Comparison of ENCODE assay signal across 1 cellular context in the genomic region with DNA sequence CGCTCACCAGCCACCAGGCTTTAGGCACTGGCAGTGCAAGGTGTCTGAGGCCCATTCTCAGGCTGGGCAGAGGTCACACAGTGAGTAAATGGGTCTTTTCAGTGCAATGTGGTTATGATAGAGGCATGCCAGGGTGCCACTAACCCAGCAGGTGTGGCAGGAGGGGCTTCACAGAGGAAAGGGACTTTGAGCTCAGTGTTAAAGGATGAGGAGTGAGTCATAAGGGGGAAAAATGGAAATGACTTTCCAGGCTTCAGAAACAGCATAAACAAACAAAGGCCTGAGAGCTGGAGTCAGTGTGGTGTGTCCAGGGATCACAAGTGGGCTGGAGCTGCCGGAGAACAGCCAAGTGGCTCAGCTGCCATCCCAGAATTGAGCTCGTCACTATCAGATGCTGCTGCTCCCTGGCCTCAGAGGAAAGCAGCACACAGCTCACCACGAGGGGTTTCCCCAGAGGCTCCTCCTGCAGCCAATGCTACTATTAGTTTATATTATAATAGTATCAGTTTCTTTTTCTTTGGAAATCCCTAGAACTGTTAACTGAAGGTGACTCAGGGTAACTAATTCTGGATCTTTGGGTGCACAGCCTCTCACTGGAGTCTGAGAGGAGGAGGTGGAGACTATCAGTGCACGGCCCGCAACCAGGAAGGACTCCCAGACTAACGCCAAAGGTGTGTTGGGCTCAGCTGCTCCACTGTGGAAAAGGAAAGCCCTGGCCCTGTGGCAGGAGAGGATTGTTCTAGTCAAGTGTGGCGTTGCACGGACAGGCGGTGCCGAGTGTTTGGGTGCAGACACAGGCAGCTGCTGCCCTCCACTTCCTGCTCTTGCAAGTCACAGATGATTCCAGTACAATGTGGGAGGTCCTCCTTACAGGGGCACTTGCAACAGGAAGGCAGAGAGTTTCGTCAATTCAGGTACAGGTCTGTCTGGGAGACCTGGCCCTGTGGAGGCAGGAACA.
TF ChIP-seq lines count a peak whose summit lies in the region.

No MANE protein-coding gene starts in this region.

TF ChIP-seq in HepG2, 621 proteins besides CTCF, POLR2A, EP300 and RAD21 (continued from another document and continues in another):
- TF ChIP-seq, protein P1, sequence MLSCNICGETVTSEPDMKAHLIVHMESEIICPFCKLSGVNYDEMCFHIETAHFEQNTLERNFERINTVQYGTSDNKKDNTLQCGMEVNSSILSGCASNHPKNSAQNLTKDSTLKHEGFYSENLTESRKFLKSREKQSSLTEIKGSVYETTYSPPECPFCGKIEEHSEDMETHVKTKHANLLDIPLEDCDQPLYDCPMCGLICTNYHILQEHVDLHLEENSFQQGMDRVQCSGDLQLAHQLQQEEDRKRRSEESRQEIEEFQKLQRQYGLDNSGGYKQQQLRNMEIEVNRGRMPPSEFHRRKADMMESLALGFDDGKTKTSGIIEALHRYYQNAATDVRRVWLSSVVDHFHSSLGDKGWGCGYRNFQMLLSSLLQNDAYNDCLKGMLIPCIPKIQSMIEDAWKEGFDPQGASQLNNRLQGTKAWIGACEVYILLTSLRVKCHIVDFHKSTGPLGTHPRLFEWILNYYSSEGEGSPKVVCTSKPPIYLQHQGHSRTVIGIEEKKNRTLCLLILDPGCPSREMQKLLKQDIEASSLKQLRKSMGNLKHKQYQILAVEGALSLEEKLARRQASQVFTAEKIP (CRISPR knock-in tag; IDR thresholded peaks at IDR 0.05; ENCODE audit: borderline replicate concordance) = no peak
- TF ChIP-seq MEF2D (CRISPR knock-in tag; IDR thresholded peaks at IDR 0.05) = no peak
- TF ChIP-seq CBFB (CRISPR knock-in tag; IDR thresholded peaks at IDR 0.05) = no peak
- TF ChIP-seq SAFB2 (CRISPR knock-in tag; IDR thresholded peaks at IDR 0.05; ENCODE audit: borderline replicate concordance, low read depth) = no peak
- TF ChIP-seq ZNF431 (CRISPR knock-in tag; IDR thresholded peaks at IDR 0.05; ENCODE audit: borderline replicate concordance, low read depth) = no peak
- TF ChIP-seq HDAC6 (IDR thresholded peaks at IDR 0.05; ENCODE audit: low read depth, low read length) = no peak
- no peak for TF ChIP-seq HOXD1 (CRISPR knock-in tag; IDR thresholded peaks at IDR 0.05)
- TF ChIP-seq ZSCAN30 (CRISPR knock-in tag; IDR thresholded peaks at IDR 0.05) = no peak
- TF ChIP-seq, protein P2, sequence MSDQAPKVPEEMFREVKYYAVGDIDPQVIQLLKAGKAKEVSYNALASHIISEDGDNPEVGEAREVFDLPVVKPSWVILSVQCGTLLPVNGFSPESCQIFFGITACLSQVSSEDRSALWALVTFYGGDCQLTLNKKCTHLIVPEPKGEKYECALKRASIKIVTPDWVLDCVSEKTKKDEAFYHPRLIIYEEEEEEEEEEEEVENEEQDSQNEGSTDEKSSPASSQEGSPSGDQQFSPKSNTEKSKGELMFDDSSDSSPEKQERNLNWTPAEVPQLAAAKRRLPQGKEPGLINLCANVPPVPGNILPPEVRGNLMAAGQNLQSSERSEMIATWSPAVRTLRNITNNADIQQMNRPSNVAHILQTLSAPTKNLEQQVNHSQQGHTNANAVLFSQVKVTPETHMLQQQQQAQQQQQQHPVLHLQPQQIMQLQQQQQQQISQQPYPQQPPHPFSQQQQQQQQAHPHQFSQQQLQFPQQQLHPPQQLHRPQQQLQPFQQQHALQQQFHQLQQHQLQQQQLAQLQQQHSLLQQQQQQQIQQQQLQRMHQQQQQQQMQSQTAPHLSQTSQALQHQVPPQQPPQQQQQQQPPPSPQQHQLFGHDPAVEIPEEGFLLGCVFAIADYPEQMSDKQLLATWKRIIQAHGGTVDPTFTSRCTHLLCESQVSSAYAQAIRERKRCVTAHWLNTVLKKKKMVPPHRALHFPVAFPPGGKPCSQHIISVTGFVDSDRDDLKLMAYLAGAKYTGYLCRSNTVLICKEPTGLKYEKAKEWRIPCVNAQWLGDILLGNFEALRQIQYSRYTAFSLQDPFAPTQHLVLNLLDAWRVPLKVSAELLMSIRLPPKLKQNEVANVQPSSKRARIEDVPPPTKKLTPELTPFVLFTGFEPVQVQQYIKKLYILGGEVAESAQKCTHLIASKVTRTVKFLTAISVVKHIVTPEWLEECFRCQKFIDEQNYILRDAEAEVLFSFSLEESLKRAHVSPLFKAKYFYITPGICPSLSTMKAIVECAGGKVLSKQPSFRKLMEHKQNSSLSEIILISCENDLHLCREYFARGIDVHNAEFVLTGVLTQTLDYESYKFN (CRISPR knock-in tag; conservative IDR thresholded peaks at IDR 0.05) = peak; percentile 80
- no peak for TF ChIP-seq ARNT2 (CRISPR knock-in tag; IDR thresholded peaks at IDR 0.05; ENCODE audit: low read depth)
- TF ChIP-seq MED13 (CRISPR knock-in tag; IDR thresholded peaks at IDR 0.05) = no peak
- TF ChIP-seq, protein P3, sequence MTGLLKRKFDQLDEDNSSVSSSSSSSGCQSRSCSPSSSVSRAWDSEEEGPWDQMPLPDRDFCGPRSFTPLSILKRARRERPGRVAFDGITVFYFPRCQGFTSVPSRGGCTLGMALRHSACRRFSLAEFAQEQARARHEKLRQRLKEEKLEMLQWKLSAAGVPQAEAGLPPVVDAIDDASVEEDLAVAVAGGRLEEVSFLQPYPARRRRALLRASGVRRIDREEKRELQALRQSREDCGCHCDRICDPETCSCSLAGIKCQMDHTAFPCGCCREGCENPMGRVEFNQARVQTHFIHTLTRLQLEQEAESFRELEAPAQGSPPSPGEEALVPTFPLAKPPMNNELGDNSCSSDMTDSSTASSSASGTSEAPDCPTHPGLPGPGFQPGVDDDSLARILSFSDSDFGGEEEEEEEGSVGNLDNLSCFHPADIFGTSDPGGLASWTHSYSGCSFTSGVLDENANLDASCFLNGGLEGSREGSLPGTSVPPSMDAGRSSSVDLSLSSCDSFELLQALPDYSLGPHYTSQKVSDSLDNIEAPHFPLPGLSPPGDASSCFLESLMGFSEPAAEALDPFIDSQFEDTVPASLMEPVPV (CRISPR knock-in tag; IDR thresholded peaks at IDR 0.05) = no peak
- TF ChIP-seq SAP130 (CRISPR knock-in tag; IDR thresholded peaks at IDR 0.05; ENCODE audit: low read depth) = peak; percentile 71
- no peak for TF ChIP-seq ZFP90 (CRISPR knock-in tag; IDR thresholded peaks at IDR 0.05; ENCODE audit: borderline replicate concordance)
- TF ChIP-seq, protein P4, sequence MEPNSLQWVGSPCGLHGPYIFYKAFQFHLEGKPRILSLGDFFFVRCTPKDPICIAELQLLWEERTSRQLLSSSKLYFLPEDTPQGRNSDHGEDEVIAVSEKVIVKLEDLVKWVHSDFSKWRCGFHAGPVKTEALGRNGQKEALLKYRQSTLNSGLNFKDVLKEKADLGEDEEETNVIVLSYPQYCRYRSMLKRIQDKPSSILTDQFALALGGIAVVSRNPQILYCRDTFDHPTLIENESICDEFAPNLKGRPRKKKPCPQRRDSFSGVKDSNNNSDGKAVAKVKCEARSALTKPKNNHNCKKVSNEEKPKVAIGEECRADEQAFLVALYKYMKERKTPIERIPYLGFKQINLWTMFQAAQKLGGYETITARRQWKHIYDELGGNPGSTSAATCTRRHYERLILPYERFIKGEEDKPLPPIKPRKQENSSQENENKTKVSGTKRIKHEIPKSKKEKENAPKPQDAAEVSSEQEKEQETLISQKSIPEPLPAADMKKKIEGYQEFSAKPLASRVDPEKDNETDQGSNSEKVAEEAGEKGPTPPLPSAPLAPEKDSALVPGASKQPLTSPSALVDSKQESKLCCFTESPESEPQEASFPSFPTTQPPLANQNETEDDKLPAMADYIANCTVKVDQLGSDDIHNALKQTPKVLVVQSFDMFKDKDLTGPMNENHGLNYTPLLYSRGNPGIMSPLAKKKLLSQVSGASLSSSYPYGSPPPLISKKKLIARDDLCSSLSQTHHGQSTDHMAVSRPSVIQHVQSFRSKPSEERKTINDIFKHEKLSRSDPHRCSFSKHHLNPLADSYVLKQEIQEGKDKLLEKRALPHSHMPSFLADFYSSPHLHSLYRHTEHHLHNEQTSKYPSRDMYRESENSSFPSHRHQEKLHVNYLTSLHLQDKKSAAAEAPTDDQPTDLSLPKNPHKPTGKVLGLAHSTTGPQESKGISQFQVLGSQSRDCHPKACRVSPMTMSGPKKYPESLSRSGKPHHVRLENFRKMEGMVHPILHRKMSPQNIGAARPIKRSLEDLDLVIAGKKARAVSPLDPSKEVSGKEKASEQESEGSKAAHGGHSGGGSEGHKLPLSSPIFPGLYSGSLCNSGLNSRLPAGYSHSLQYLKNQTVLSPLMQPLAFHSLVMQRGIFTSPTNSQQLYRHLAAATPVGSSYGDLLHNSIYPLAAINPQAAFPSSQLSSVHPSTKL (CRISPR knock-in tag; IDR thresholded peaks at IDR 0.05) = peak; percentile 90
- TF ChIP-seq ZNF484 (CRISPR knock-in tag; IDR thresholded peaks at IDR 0.05; ENCODE audit: borderline replicate concordance, low read depth) = no peak
- TF ChIP-seq ZNF3 (CRISPR knock-in tag; IDR thresholded peaks at IDR 0.05) = no peak
- no peak for TF ChIP-seq BORCS8-MEF2B (CRISPR knock-in tag; IDR thresholded peaks at IDR 0.05)
- TF ChIP-seq, protein P5, sequence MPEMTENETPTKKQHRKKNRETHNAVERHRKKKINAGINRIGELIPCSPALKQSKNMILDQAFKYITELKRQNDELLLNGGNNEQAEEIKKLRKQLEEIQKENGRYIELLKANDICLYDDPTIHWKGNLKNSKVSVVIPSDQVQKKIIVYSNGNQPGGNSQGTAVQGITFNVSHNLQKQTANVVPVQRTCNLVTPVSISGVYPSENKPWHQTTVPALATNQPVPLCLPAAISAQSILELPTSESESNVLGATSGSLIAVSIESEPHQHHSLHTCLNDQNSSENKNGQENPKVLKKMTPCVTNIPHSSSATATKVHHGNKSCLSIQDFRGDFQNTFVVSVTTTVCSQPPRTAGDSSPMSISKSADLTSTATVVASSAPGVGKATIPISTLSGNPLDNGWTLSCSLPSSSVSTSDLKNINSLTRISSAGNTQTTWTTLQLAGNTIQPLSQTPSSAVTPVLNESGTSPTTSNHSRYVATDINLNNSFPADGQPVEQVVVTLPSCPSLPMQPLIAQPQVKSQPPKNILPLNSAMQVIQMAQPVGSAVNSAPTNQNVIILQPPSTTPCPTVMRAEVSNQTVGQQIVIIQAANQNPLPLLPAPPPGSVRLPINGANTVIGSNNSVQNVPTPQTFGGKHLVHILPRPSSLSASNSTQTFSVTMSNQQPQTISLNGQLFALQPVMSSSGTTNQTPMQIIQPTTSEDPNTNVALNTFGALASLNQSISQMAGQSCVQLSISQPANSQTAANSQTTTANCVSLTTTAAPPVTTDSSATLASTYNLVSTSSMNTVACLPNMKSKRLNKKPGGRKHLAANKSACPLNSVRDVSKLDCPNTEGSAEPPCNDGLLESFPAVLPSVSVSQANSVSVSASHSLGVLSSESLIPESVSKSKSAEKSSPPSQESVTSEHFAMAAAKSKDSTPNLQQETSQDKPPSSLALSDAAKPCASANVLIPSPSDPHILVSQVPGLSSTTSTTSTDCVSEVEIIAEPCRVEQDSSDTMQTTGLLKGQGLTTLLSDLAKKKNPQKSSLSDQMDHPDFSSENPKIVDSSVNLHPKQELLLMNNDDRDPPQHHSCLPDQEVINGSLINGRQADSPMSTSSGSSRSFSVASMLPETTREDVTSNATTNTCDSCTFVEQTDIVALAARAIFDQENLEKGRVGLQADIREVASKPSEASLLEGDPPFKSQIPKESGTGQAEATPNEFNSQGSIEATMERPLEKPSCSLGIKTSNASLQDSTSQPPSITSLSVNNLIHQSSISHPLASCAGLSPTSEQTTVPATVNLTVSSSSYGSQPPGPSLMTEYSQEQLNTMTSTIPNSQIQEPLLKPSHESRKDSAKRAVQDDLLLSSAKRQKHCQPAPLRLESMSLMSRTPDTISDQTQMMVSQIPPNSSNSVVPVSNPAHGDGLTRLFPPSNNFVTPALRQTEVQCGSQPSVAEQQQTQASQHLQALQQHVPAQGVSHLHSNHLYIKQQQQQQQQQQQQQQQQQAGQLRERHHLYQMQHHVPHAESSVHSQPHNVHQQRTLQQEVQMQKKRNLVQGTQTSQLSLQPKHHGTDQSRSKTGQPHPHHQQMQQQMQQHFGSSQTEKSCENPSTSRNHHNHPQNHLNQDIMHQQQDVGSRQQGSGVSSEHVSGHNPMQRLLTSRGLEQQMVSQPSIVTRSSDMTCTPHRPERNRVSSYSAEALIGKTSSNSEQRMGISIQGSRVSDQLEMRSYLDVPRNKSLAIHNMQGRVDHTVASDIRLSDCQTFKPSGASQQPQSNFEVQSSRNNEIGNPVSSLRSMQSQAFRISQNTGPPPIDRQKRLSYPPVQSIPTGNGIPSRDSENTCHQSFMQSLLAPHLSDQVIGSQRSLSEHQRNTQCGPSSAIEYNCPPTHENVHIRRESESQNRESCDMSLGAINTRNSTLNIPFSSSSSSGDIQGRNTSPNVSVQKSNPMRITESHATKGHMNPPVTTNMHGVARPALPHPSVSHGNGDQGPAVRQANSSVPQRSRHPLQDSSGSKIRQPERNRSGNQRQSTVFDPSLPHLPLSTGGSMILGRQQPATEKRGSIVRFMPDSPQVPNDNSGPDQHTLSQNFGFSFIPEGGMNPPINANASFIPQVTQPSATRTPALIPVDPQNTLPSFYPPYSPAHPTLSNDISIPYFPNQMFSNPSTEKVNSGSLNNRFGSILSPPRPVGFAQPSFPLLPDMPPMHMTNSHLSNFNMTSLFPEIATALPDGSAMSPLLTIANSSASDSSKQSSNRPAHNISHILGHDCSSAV (CRISPR knock-in tag; IDR thresholded peaks at IDR 0.05; ENCODE audit: borderline replicate concordance) = no peak
- TF ChIP-seq ZZZ3 (CRISPR knock-in tag; IDR thresholded peaks at IDR 0.05; ENCODE audit: borderline replicate concordance) = peak; percentile 72; the same call in 1 of the 2 replicates
- no peak for TF ChIP-seq IRX3 (CRISPR knock-in tag; IDR thresholded peaks at IDR 0.05; ENCODE audit: borderline replicate concordance, low read depth)
- TF ChIP-seq, protein P6, sequence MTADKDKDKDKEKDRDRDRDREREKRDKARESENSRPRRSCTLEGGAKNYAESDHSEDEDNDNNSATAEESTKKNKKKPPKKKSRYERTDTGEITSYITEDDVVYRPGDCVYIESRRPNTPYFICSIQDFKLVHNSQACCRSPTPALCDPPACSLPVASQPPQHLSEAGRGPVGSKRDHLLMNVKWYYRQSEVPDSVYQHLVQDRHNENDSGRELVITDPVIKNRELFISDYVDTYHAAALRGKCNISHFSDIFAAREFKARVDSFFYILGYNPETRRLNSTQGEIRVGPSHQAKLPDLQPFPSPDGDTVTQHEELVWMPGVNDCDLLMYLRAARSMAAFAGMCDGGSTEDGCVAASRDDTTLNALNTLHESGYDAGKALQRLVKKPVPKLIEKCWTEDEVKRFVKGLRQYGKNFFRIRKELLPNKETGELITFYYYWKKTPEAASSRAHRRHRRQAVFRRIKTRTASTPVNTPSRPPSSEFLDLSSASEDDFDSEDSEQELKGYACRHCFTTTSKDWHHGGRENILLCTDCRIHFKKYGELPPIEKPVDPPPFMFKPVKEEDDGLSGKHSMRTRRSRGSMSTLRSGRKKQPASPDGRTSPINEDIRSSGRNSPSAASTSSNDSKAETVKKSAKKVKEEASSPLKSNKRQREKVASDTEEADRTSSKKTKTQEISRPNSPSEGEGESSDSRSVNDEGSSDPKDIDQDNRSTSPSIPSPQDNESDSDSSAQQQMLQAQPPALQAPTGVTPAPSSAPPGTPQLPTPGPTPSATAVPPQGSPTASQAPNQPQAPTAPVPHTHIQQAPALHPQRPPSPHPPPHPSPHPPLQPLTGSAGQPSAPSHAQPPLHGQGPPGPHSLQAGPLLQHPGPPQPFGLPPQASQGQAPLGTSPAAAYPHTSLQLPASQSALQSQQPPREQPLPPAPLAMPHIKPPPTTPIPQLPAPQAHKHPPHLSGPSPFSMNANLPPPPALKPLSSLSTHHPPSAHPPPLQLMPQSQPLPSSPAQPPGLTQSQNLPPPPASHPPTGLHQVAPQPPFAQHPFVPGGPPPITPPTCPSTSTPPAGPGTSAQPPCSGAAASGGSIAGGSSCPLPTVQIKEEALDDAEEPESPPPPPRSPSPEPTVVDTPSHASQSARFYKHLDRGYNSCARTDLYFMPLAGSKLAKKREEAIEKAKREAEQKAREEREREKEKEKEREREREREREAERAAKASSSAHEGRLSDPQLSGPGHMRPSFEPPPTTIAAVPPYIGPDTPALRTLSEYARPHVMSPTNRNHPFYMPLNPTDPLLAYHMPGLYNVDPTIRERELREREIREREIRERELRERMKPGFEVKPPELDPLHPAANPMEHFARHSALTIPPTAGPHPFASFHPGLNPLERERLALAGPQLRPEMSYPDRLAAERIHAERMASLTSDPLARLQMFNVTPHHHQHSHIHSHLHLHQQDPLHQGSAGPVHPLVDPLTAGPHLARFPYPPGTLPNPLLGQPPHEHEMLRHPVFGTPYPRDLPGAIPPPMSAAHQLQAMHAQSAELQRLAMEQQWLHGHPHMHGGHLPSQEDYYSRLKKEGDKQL (CRISPR knock-in tag; IDR thresholded peaks at IDR 0.05; ENCODE audit: low read depth) = no peak
